Comparison of ENCODE assay signal across 11 cellular contexts in the genomic region with DNA sequence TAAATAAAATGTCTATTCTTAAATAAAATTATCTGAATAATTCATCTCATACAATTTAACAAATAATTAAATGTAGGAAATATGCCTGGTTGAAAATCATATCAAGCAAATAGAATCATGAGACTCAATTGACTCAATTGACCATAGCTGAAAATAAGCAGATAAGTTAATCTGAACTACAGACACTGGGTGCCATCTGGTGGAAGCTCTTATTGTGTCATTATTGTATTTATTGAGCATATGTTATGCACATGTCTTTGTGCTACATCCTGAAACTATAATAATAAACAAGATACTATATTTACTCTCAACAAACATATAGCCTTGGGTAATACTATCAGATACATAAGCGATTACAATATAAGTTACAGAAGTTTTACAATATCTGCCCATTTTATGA. TPM values are rescaled to one million over a fixed set of nuclear protein-coding genes. Genes with fewer than 3 reads are reported as not detected.
DNase-seq lines count a peak whose midpoint lies in the region; ATAC-seq, FAIRE-seq and TF ChIP-seq lines count a peak whose summit lies in the region.
"Had no signal": no experiment of that assay in that cellular context is flagged by ENCODE, and none has a peak within 500 bp of the region (broad histone marks: within the 10 kb centered on the region; RNA-seq: fewer than 3 reads in every experiment).

No MANE protein-coding gene starts in this region.

- TF ChIP-seq CTCF in HFF-Myc (IDR thresholded peaks at IDR 0.05; ENCODE audit: low read depth, low read length, missing control alignments) (no peak), kidney (IDR thresholded peaks at IDR 0.05; ENCODE audit: borderline replicate concordance, extremely low read depth, insufficient read depth) (no peak), body of pancreas (IDR thresholded peaks at IDR 0.05) (peak in 2 of 7 experiments; percentile 10 to 21), lower lobe of right lung (IDR thresholded peaks at IDR 0.05) (no peak)

- no peak for ATAC-seq in GM18517 (IDR thresholded peaks at IDR 0.05; ENCODE audit: unreplicated experiment)
- ATAC-seq in body of pancreas: no peak
- ATAC-seq in lower lobe of right lung: no peak
- ATAC-seq: naive thymus-derived CD4-positive, alpha-beta T cell had no signal

- intact Hi-C loops in kidney (cut with DNase I) (no loop called here), body of pancreas (cut with DNase I) (no loop called here), lower lobe of right lung (cut with DNase I) (no loop called here)

- DNase-seq in Caki2 (ENCODE audit: low read depth): peak; percentile 10
- DNase-seq in HFF-Myc (ENCODE audit: extremely low read depth, low read depth): peak; percentile 9
- DNase-seq in RCC 7860 (ENCODE audit: low spot score): peak; percentile 39
- DNase-seq in fibroblast of the conjunctiva (ENCODE audit: low read depth): peak; percentile 30
- no peak for DNase-seq in kidney
- no peak for DNase-seq in body of pancreas
- no peak for DNase-seq in lower lobe of right lung
- DNase-seq: aorta; naive thymus-derived CD4-positive, alpha-beta T cell; NCI-H510A had no signal

- H3K36me3 ChIP-seq in kidney (ENCODE audit: control insufficient read depth in 1 of 2, insufficient read depth in 2 of 2, low read length in 2 of 2) (no peaks in the 10 kb centered on the region), body of pancreas (replicated peaks in 1 of 2; ENCODE audit: insufficient read depth in 1 of 2, low read depth in 2 of 2) (no peaks in the 10 kb centered on the region), lower lobe of right lung (no peaks in the 10 kb centered on the region)

- FAIRE-seq in RCC 7860 (lab: Jason Lieb, UNC) (peak; percentile 73), kidney (lab: Jason Lieb, UNC) (no peak)

- H3K27me3 ChIP-seq in body of pancreas (no peaks in the 10 kb centered on the region), lower lobe of right lung (ENCODE audit: low read depth) (no peaks in the 10 kb centered on the region)

- H3K4me3 ChIP-seq in HFF-Myc (replicated peaks; ENCODE audit: low read depth, low read length) (no peak overlapping the region), kidney (ENCODE audit: low read length in 2 of 2) (no peak overlapping the region), body of pancreas (no peak overlapping the region), lower lobe of right lung (no peak overlapping the region)

- H3K9me3 ChIP-seq in kidney (ENCODE audit: control insufficient read depth in 1 of 2, low read length in 2 of 2) (no peaks in the 10 kb centered on the region), body of pancreas (no peaks in the 10 kb centered on the region), lower lobe of right lung (no peaks in the 10 kb centered on the region)

- no peak overlapping the region for H3K9ac ChIP-seq in kidney (ENCODE audit: low read length in 2 of 2)

- 66 to 80% methylated on average over 1 of the region's 1 CpG for WGBS in body of pancreas, 2 donors

- TF ChIP-seq POLR2A in body of pancreas (IDR thresholded peaks at IDR 0.05): no peak

- H3K4me1 ChIP-seq in kidney (ENCODE audit: control insufficient read depth in 1 of 2, insufficient read depth in 1 of 2, low read depth in 1 of 2, low read length in 2 of 2) (no peaks in the 10 kb centered on the region), body of pancreas (no peaks in the 10 kb centered on the region), lower lobe of right lung (no peaks in the 10 kb centered on the region)

- in situ Hi-C loops in Caki2 (cut with HindIII; ENCODE audit: low pct_unique_long_range_greater_than_20kb, low sequenced_read_pairs): no loop called here

- H3K27ac ChIP-seq in kidney (ENCODE audit: low read depth in 2 of 2, low read length in 2 of 2): no peak overlapping the region
- H3K27ac ChIP-seq in body of pancreas: no peak overlapping the region
- no peak overlapping the region for H3K27ac ChIP-seq in lower lobe of right lung

RNA-seq across cellular contexts. Expression of gene BRINP3, which starts 41.0 kb away (rescaled TPM):
- not detected in 2 replicates for total RNA-seq in Caki2 (2014; rRNA removed; shearing (Covaris generic); ENCODE audit: low replicate concordance)
- 1.8 TPM for total RNA-seq in kidney
- polyA plus RNA-seq in kidney (ENCODE audit: insufficient read depth, low read depth, low replicate concordance): 1.4 TPM
- total RNA-seq in body of pancreas: not detected
- 2.1 TPM for total RNA-seq in lower lobe of right lung
- total RNA-seq: naive thymus-derived CD4-positive, alpha-beta T cell had no signal
- polyA plus RNA-seq: naive thymus-derived CD4-positive, alpha-beta T cell had no signal

Comparison
In these comparisons a context has a peak if more than half of its experiments do, and no peak if none do; other contexts are left out.
1. DNase-seq: peak in Caki2 (single experiment), HFF-Myc (single experiment), RCC 7860 (single experiment) and fibroblast of the conjunctiva (single experiment); none in kidney (single experiment), body of pancreas (0 of 4) and lower lobe of right lung (single experiment).